Comparison of ENCODE assay signal across 11 cellular contexts in the genomic region with DNA sequence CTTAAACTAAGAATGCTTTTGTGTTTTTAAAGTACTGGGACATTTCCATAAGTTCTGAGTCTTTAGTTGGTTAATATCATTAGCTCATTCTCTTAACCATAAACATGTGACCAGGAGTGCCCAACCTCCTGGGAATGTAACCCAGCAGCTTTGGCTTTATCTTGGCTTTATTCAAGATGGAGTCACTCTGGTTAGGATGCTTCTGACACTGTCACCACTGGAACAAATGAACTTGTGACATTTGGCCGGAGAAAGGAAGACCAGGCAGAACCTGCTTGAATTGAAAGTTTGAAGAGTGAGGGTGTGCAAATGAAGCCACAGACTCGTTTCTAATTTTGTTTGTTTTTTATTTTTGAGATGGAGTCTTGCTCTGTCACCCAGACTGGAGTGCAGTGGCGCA.
"Had no signal": no experiment of that assay in that cellular context is flagged by ENCODE, and none has a peak within 500 bp of the region (broad histone marks: within the 10 kb centered on the region; RNA-seq: fewer than 3 reads in every experiment).

No MANE protein-coding gene starts in this region.

- H3K9me3 ChIP-seq: HAP-1 had no signal

- H3K27ac ChIP-seq: GM23248 had no signal

- H3K4me2 ChIP-seq: GM23338 had no signal

- H3K36me3 ChIP-seq: HAP-1 had no signal

- H3K4me1 ChIP-seq: HAP-1 had no signal

- H3K9ac ChIP-seq: GM23248 had no signal

- H3K4me3 ChIP-seq: GM23248, GM23338, HAP-1 had no signal

- DNase-seq: GM23248, GOT3, H7, H9, HCEC 1CT, HFFc6 had no signal

- ATAC-seq: GM23338, HCT116 had no signal

- FAIRE-seq: H1, H54 had no signal

- H2AFZ ChIP-seq: GM23248, GM23338 had no signal
